Comparison of ENCODE assay signal across 10 cellular contexts in the genomic region with DNA sequence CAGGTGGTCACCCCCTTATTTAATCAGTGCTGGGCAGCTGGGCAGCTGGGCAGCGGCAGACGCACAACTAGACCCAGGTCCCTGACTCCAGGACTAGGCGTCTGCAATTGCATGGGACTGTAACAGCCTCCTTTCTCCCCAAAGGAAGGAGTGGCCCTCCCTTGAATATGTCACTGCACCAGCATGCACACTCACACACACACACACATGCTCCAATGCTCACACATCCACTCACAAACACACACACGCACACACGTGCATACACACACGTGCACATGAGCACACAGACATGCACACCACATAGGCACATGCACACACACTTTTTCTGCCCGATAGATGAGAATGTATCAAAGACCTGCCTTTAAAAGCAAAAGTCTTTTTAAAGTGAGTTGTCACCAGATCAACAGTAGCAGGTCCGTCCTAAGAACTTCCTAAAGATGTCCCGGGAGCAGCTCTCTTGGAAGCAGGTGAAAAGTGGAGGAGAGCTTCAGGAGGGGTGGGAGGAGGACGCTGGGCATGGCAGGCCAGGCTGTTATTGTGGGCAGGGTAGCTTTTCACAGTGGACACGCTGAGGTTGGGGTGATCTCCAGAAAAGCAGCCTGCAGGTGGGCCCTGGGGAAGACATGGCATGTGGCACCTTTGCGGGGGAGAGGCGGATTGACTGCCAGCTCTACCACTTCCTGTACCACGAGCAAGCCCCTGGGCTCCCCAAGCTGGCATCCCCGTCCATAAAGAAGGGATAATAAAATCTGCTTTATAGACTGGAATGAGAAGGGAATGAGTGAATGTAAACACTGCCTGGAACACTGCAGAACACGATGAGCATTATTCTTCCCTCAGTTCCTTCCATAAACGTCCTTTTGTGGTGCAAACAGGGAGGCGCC. TPM values are rescaled to one million over a fixed set of nuclear protein-coding genes. Genes with fewer than 3 reads are reported as not detected.
DNase-seq lines count a peak whose midpoint lies in the region; ATAC-seq and TF ChIP-seq lines count a peak whose summit lies in the region.
"Had no signal": no experiment of that assay in that cellular context is flagged by ENCODE, and none has a peak within 500 bp of the region (broad histone marks: within the 10 kb centered on the region; RNA-seq: fewer than 3 reads in every experiment).

No MANE protein-coding gene starts in this region.

- peak overlapping the region; percentile 73 for H3K4me3 ChIP-seq in PC-9
- H3K4me3 ChIP-seq in esophagus squamous epithelium, result peak overlapping the region; percentile 31 to 81 (median 58)
- H3K4me3 ChIP-seq in trophoblast cell (ENCODE audit: low read depth, low read length), result peak overlapping the region; percentile 76
- peak overlapping the region in 1 of 2 donors; percentile 66 for H3K4me3 ChIP-seq in testis
- no peak overlapping the region for H3K4me3 ChIP-seq in lower leg skin (ENCODE audit: low read depth, poor library complexity, severe bottlenecking)

- no peak overlapping the region for H4K12ac ChIP-seq in trophoblast cell (ENCODE audit: low read depth, low read length)

- H4K8ac ChIP-seq in trophoblast cell (ENCODE audit: low read depth, low read length), result no peak overlapping the region

- H3K4me3 Mint-ChIP-seq in Calu3 (ENCODE audit: low read depth, unreplicated experiment), result peak overlapping the region; percentile 66

- no peak overlapping the region for H3K27ac ChIP-seq in PC-9
- no peak overlapping the region for H3K27ac ChIP-seq in esophagus squamous epithelium
- no peak overlapping the region for H3K27ac ChIP-seq in trophoblast cell (ENCODE audit: low read depth, low read length)
- H3K27ac ChIP-seq in testis, result no peak overlapping the region
- H3K27ac ChIP-seq: epithelial cell of prostate, right lobe of liver had no signal

- H3K23ac ChIP-seq in trophoblast cell (ENCODE audit: low read length), result no peak overlapping the region

- WGBS in esophagus squamous epithelium, 2 donors, result 52 to 58% methylated on average over 14 to 17 of the region's 18 CpGs
- WGBS in trophoblast cell (ENCODE audit: extremely low coverage, insufficient coverage, insufficient read length), result no CpG with 5 or more reads among the region's 18 CpGs
- WGBS in testis, 2 donors, result 62 to 63% methylated on average over 18 of the region's 18 CpGs
- WGBS in lower leg skin, 2 donors, result 46 to 47% methylated on average over 18 of the region's 18 CpGs

- no peak overlapping the region for H3K9ac ChIP-seq in trophoblast cell (ENCODE audit: low read length)

- ATAC-seq in HG02973 (IDR thresholded peaks at IDR 0.05; ENCODE audit: unreplicated experiment), result no peak
- ATAC-seq: right lobe of liver had no signal

- BruUV-seq in Calu3 (replicated peaks; lab: Mats Ljungman, UMichigan), result no TSS peak
- no TSS peak for BruUV-seq in PC-9 (replicated peaks; lab: Mats Ljungman, UMichigan)

- H3K27ac Mint-ChIP-seq in Calu3 (ENCODE audit: unreplicated experiment), result peak overlapping the region; percentile 23

- no peak overlapping the region for H2BK12ac ChIP-seq in trophoblast cell (ENCODE audit: low read length)

- no peaks in the 10 kb centered on the region for H3K9me3 Mint-ChIP-seq in Calu3 (ENCODE audit: low read depth, unreplicated experiment)

- no peak overlapping the region for H2AFZ ChIP-seq in PC-9
- no peak overlapping the region for H2AFZ ChIP-seq in trophoblast cell (ENCODE audit: insufficient read depth, low read length, poor library complexity)

- H3K4me1 ChIP-seq in PC-9 (replicated peaks; ENCODE audit: insufficient read depth), result peaks cover 24% of the 10 kb centered on the region
- peaks cover 9 to 46% (median 34%) of the 10 kb centered on the region in 3 donors for H3K4me1 ChIP-seq in esophagus squamous epithelium
- H3K4me1 ChIP-seq in trophoblast cell (ENCODE audit: control insufficient read depth in 1 of 2, insufficient read depth in 2 of 2, low read length in 2 of 2), result peaks cover 6 to 10% of the 10 kb centered on the region in 2 experiments
- peaks cover 13% of the 10 kb centered on the region for H3K4me1 ChIP-seq in testis

- H3K4me1 Mint-ChIP-seq in Calu3 (ENCODE audit: low read depth, unreplicated experiment), result peaks cover 19% of the 10 kb centered on the region

- H4K20me1 ChIP-seq in PC-9 (ENCODE audit: insufficient read depth), result peaks cover 6% of the 10 kb centered on the region

- no peak overlapping the region for H4K91ac ChIP-seq in trophoblast cell (ENCODE audit: low read depth, low read length)

- no peak for TF ChIP-seq POLR2A in esophagus squamous epithelium (IDR thresholded peaks at IDR 0.05)
- TF ChIP-seq POLR2A in testis (IDR thresholded peaks at IDR 0.05), result no peak
- no peak for TF ChIP-seq POLR2A in lower leg skin (IDR thresholded peaks at IDR 0.05)

- H3K79me2 ChIP-seq in PC-9 (ENCODE audit: low read depth) (0 out of 2 replicates have a peak, but pooled peaks cover 3% of the 10 kb centered on the region), trophoblast cell (ENCODE audit: control insufficient read depth, insufficient read depth, low read length, poor library complexity) (peaks cover 2% of the 10 kb centered on the region)

- no peaks in the 10 kb centered on the region for H3K9me3 ChIP-seq in PC-9 (ENCODE audit: insufficient read depth, low read depth)
- H3K9me3 ChIP-seq in esophagus squamous epithelium, result no peaks in the 10 kb centered on the region
- H3K9me3 ChIP-seq in trophoblast cell (ENCODE audit: insufficient read depth, low read depth, low read length), result peaks cover 6% of the 10 kb centered on the region
- no peaks in the 10 kb centered on the region for H3K9me3 ChIP-seq in testis
- H3K9me3 ChIP-seq: right lobe of liver had no signal

- H3K18ac ChIP-seq in trophoblast cell (ENCODE audit: low read length), result no peak overlapping the region

- H3K9me2 ChIP-seq in PC-9 (ENCODE audit: insufficient read depth), result no peaks in the 10 kb centered on the region

- DNase-seq in Calu3 (no peak), PC-9 (no peak), esophagus squamous epithelium (lab: John Stamatoyannopoulos, UW) (no peak), trophoblast cell (no peak), testis (no peak), HT-29 (ENCODE audit: low spot score) (no peak), lower leg skin (ENCODE audit: low spot score in 2 of 2) (no peak)

- POLR2A ChIA-PET in PC-9 (lab: Charles Lee; ENCODE audit: unreplicated experiment), result no interaction called here

- H3K36me3 ChIP-seq in PC-9 (ENCODE audit: low read depth), result no peaks in the 10 kb centered on the region
- H3K36me3 ChIP-seq in esophagus squamous epithelium, result no peaks in the 10 kb centered on the region
- peaks cover 0 to 2% of the 10 kb centered on the region in 2 experiments for H3K36me3 ChIP-seq in trophoblast cell (ENCODE audit: control insufficient read depth in 1 of 2, insufficient read depth in 2 of 2, low read length in 2 of 2)
- no peaks in the 10 kb centered on the region for H3K36me3 ChIP-seq in testis (ENCODE audit: low read depth, missing control alignments)
- H3K36me3 ChIP-seq: right lobe of liver had no signal

- peaks cover 7% of the 10 kb centered on the region; the same call in 1 of the 2 replicates for H3F3A ChIP-seq in PC-9 (ENCODE audit: insufficient read depth, low read depth)

- H2BK120ac ChIP-seq in trophoblast cell (ENCODE audit: insufficient read depth, low read length, poor library complexity), result no peak overlapping the region

- H2AK5ac ChIP-seq in trophoblast cell (ENCODE audit: low read length), result no peak overlapping the region

- H3K36me3 Mint-ChIP-seq in Calu3 (ENCODE audit: insufficient read depth, unreplicated experiment), result peaks cover 11% of the 10 kb centered on the region

- H3K27me3 ChIP-seq in PC-9 (ENCODE audit: insufficient read depth, low read depth) (no peaks in the 10 kb centered on the region), esophagus squamous epithelium (peaks cover 2 to 82% (median 7%) of the 10 kb centered on the region in 4 donors), trophoblast cell (ENCODE audit: insufficient read depth, low read length) (no peaks in the 10 kb centered on the region), testis (no peaks in the 10 kb centered on the region)
- H3K27me3 ChIP-seq: right lobe of liver had no signal

- TF ChIP-seq CTCF in Calu3 (IDR thresholded peaks at IDR 0.05; ENCODE audit: unreplicated experiment) (no peak), PC-9 (conservative IDR thresholded peaks at IDR 0.05) (no peak), esophagus squamous epithelium (IDR thresholded peaks at IDR 0.05) (no peak), testis (IDR thresholded peaks at IDR 0.05) (no peak), lower leg skin (IDR thresholded peaks at IDR 0.05) (no peak)

- H3K4ac ChIP-seq in trophoblast cell (ENCODE audit: low read depth, low read length), result no peak overlapping the region

- H2BK5ac ChIP-seq in trophoblast cell (ENCODE audit: low read depth, low read length, poor library complexity), result no peak overlapping the region

- H3K4me2 ChIP-seq in PC-9 (peak overlapping the region; percentile 95), trophoblast cell (ENCODE audit: low read length) (peak overlapping the region; percentile 82)

- intact Hi-C loops in Calu3 (cut with micrococcal nuclease; ENCODE audit: unreplicated experiment) (loop anchor here (5.0 kb wide), 2 partner anchors 48 to 177 kb away; no protein-coding TSS in a partner anchor), PC-9 (cut with micrococcal nuclease; ENCODE audit: unreplicated experiment) (loop anchor here (5.0 kb wide), 1 partner anchor 77 kb away; no protein-coding TSS in a partner anchor), esophagus squamous epithelium (cut with DNase I) (no loop called here), testis (cut with DNase I; ENCODE audit: low total_unique reads) (loop anchor here (10.0 kb wide), 1 partner anchor 160 kb away; no protein-coding TSS in a partner anchor), lower leg skin (cut with DNase I; ENCODE audit: low total_unique reads) (no loop called here)

- CTCF ChIA-PET in Calu3 (lab: Charles Lee), result interaction anchor here (1.1 to 1.4 kb wide), 3 partner anchors 10 to 79 kb away, joined by 3 to 10 read pairs (median 6); no protein-coding TSS in a partner anchor
- CTCF ChIA-PET in PC-9 (lab: Charles Lee), result no interaction called here

- H3K79me1 ChIP-seq in trophoblast cell (ENCODE audit: low read length), result peaks cover 10% of the 10 kb centered on the region

- H3K27me3 Mint-ChIP-seq in Calu3 (ENCODE audit: unreplicated experiment), result no peaks in the 10 kb centered on the region

- H3K14ac ChIP-seq in trophoblast cell (ENCODE audit: low read length), result no peak overlapping the region

RNA-seq across cellular contexts. Expression of a gene that starts 1.7 kb away (rescaled TPM):
- total RNA-seq in Calu3 (2022) (10.9 and 14.3 TPM in 2 replicates), PC-9 (2021) (8.4 and 9.4 TPM in 2 replicates), esophagus squamous epithelium (1 to 10 TPM in 3 of 4 donors, under 1 TPM in 1; 0.61 to 2.9 (median 1.8) TPM), testis (1 to 10 TPM; 5.7 to 6.3 TPM), lower leg skin (10 to 100 TPM in 2 of 4 donors, 1 to 10 TPM in 2; 2.1 to 16.3 (median 9.0) TPM)
- polyA plus RNA-seq in trophoblast cell (2013), result 17.4 and 18.5 TPM in 2 replicates
- 6.4 TPM for polyA plus RNA-seq in testis (ENCODE audit: insufficient read depth, low read depth, low replicate concordance)
- total RNA-seq in HT-29 (2014; rRNA removed; shearing (Covaris generic)), result 8.4 and 9.1 TPM in 2 replicates

Comparison
In these comparisons a context has a peak if more than half of its experiments do, and no peak if none do; other contexts are left out.
1. intact Hi-C loops: an anchor here in Calu3 (5.0 kb wide), PC-9 (5.0 kb wide) and testis (10.0 kb wide); none called in esophagus squamous epithelium and lower leg skin.